In genomic region chr6:27518881-27519795, GRCh38 we compare ENCODE assay signal across 7 cellular contexts. TPM values are rescaled to one million over a fixed set of nuclear protein-coding genes. Genes with fewer than 3 reads are reported as not detected.
A peak's percentile ranks its signal among the peaks of the same experiment; 100 is the strongest.
DNase-seq lines count a peak whose midpoint lies in the region; ATAC-seq, FAIRE-seq and TF ChIP-seq lines count a peak whose summit lies in the region.

No MANE protein-coding gene starts in this region.

- peak overlapping the region; percentile 92 for H3K4me2 ChIP-seq in mammary epithelial cell (ENCODE audit: insufficient read depth, low read depth, low read length)
- peak overlapping the region; percentile 86 for H3K4me2 ChIP-seq in skeletal muscle satellite cell (ENCODE audit: low read length)

- H3K27me3 ChIP-seq in mammary epithelial cell (ENCODE audit: insufficient read depth, low read length) (peaks cover 3% of the 10 kb centered on the region), skeletal muscle satellite cell (ENCODE audit: control insufficient read depth, insufficient read depth, low read length) (peaks cover 23% of the 10 kb centered on the region)

- peak overlapping the region; percentile 69 for H3K9ac ChIP-seq in mammary epithelial cell (ENCODE audit: insufficient read depth, low read length)
- peak overlapping the region; percentile 84 for H3K9ac ChIP-seq in skeletal muscle satellite cell (ENCODE audit: low read depth, low read length)

- in situ Hi-C loops in mammary epithelial cell (cut with MboI; ENCODE audit: low sequenced_read_pairs in 2 of 2), result loop anchor here in 1 of 2 donors (5.0 to 25.0 kb wide), 3 partner anchors 86 to 332 kb away; no protein-coding TSS in a partner anchor

- TF ChIP-seq CTCF in GM12874 (IDR thresholded peaks at IDR 0.05; ENCODE audit: insufficient read depth, low read depth, low read length) (peak; percentile 34; the same call in 1 of the 2 replicates), mammary epithelial cell (conservative IDR thresholded peaks at IDR 0.05 in 1 of 2, IDR thresholded peaks at IDR 0.05 in 1 of 2; ENCODE audit: extremely low read depth in 1 of 2, insufficient read depth in 1 of 2, low read depth in 1 of 2, low read length in 2 of 2) (peak; percentile 76 to 77)

- CTCF ChIA-PET in mammary epithelial cell (lab: Charles Lee; ENCODE audit: low non-redundant PET), result interaction anchor here (0.6 to 1.4 kb wide), 7 partner anchors 30 to 363 kb away, joined by 3 to 10 read pairs (median 4); no protein-coding TSS in a partner anchor

- dilution Hi-C loops in mammary epithelial cell (cut with HindIII; ENCODE audit: low sequenced_read_pairs), result no loop called here

- H3K4me1 ChIP-seq in mammary epithelial cell (ENCODE audit: insufficient read depth, low read length) (peaks cover 15% of the 10 kb centered on the region), skeletal muscle satellite cell (ENCODE audit: control insufficient read depth, insufficient read depth, low read length) (no peaks in the 10 kb centered on the region)

- H3K9me3 ChIP-seq in mammary epithelial cell (replicated peaks; ENCODE audit: insufficient read depth, low read length) (no peaks in the 10 kb centered on the region), skeletal muscle satellite cell (replicated peaks; ENCODE audit: low read length) (no peaks in the 10 kb centered on the region)

- H3K27ac ChIP-seq in mammary epithelial cell (ENCODE audit: insufficient read depth, low read depth, low read length), result peak overlapping the region; percentile 52

- no peaks in the 10 kb centered on the region for H4K20me1 ChIP-seq in mammary epithelial cell (ENCODE audit: insufficient read depth, low read length)

- intact Hi-C loops in mammary epithelial cell (cut with micrococcal nuclease), result loop anchor here (1.0 to 2.0 kb wide), 11 partner anchors 14 to 376 kb away; partner anchors contain the start of gene POM121L2

- peak; percentile 76 for ATAC-seq in HG02759 (IDR thresholded peaks at IDR 0.05; ENCODE audit: unreplicated experiment)

- H3K36me3 ChIP-seq in mammary epithelial cell (ENCODE audit: insufficient read depth, low read length) (no peaks in the 10 kb centered on the region), skeletal muscle satellite cell (ENCODE audit: insufficient read depth, low read length) (no peaks in the 10 kb centered on the region)

- peak; percentile 58 for FAIRE-seq in TTC549 (lab: Jason Lieb, UNC)

- WGBS in mammary epithelial cell (ENCODE audit: low coverage, missing lambda C conversion rate), result 0% methylated on average over 37 of the region's 42 CpGs

- DNase-seq in NCI-H2029 (lab: John Stamatoyannopoulos, UW) (peak; percentile 52), mammary epithelial cell (peak; percentile 86), iPS-NIHi11 (ENCODE audit: low spot score) (peak; percentile 66)

- H2AFZ ChIP-seq in mammary epithelial cell (ENCODE audit: low read depth, low read length), result peak overlapping the region; percentile 91

- H3K79me2 ChIP-seq in mammary epithelial cell (ENCODE audit: insufficient read depth, low read length), result no peaks in the 10 kb centered on the region

- H3K4me3 ChIP-seq in mammary epithelial cell (replicated peaks in 1 of 3; ENCODE audit: insufficient read depth in 1 of 3, low read depth in 2 of 3, low read length in 3 of 3) (peak overlapping the region; percentile 45 to 67 (median 55)), skeletal muscle satellite cell (ENCODE audit: low read length) (peak overlapping the region; percentile 83)

- BruUV-seq in mammary epithelial cell (replicated peaks; lab: Mats Ljungman, UMichigan), result no TSS peak

RNA-seq across cellular contexts. Expression of gene ZNF184, which starts 46.2 kb away (rescaled TPM):
- total RNA-seq in mammary epithelial cell, result 1 to 10 TPM; 3.4 to 7.2 TPM
- polyA plus RNA-seq in mammary epithelial cell, result 1.7 TPM
- polyA minus RNA-seq in mammary epithelial cell, result 3.8 TPM
- 5.1 and 5.2 TPM in 2 replicates for total RNA-seq in skeletal muscle satellite cell (2012; rRNA removed)

Comparison
In these comparisons a context has a peak if more than half of its experiments do, and no peak if none do; other contexts are left out.
1. Peak in every context shown above with its lines: DNase-seq, ATAC-seq, H3K4me3 ChIP-seq and H3K27ac ChIP-seq.